Comparison of ENCODE assay signal across 26 cellular contexts in the genomic region with DNA sequence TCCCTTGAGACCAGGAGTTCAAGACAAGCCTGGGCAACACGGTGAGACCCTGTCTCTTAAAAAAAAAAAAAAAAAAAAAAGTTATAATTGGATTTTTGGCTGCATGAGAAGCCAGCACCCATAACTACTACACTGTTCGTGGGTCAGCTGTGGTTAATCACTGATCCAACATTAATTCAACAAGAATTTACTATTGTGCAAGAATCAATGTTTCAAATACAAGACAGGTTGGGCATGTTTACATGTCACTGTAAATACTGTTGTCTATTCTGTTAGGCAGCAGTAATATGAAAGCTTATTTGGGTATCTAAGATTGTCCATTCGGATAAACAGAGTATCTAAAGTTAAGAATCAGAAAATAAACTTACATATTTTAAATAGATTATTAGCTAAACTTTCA.
"Had no signal": no experiment of that assay in that cellular context is flagged by ENCODE, and none has a peak within 500 bp of the region (broad histone marks: within the 10 kb centered on the region; RNA-seq: fewer than 3 reads in every experiment).

No MANE protein-coding gene starts in this region.

- H3K4me1 ChIP-seq: colonic mucosa, heart right ventricle, left ventricle myocardium inferior, sigmoid colon, tibial nerve had no signal

- DNase-seq: activated CD4-positive, alpha-beta T cell treated with anti-CD3 and anti-CD28 coated beads, Interleukin-2, amount 50 U/mL, for 1 hour; activated CD4-positive, CD25-positive, alpha-beta regulatory T cell treated with anti-CD3 and anti-CD28 coated beads, Interleukin-2, amount 50 U/mL, for 72 hours; activated CD8-positive, alpha-beta memory T cell treated with anti-CD3 and anti-CD28 coated beads, Interleukin-2, amount 10 ng/mL, durations not matched to agents 7 days and 5 days; activated CD8-positive, alpha-beta T cell treated with anti-CD3 and anti-CD28 coated beads for 36 hours; activated naive CD4-positive, alpha-beta T cell; activated T-cell treated with anti-CD3 and anti-CD28 coated beads, Interleukin-2, amount 50 U/mL, for 48 hours; cerebellar nuclear complex; colonic mucosa; effector CD8-positive, alpha-beta T cell; foreskin melanocyte; heart right ventricle; kidney glomerular epithelial cell; left ventricle myocardium inferior; mammary epithelial cell; retina; sigmoid colon; stimulated activated CD4-positive, alpha-beta T cell treated with anti-CD3 and anti-CD28 coated beads, Interleukin-1b, Interleukin-23, amount 100 ng/mL, for 48 hours; stimulated activated naive B cell treated with anti-CD40 and anti-IgM and Interleukin-4, amounts not matched to agents 10 μg/mL and 1 μg/mL and 100 μg/mL, for 72 hours; stomach; T-helper 17 cell; T1000 had no signal

- FAIRE-seq: endometrium had no signal

- H3K9me3 ChIP-seq: colonic mucosa, heart right ventricle, left ventricle myocardium inferior, sigmoid colon, stomach, tibial nerve had no signal

- H3K36me3 ChIP-seq: colonic mucosa had no signal

- ATAC-seq: activated CD8-positive, alpha-beta memory T cell treated with anti-CD3 and anti-CD28 coated beads, Interleukin-2, amount 10 ng/mL, durations not matched to agents 7 days and 5 days; activated CD8-positive, alpha-beta T cell treated with anti-CD3 and anti-CD28 coated beads for 36 hours; activated naive CD4-positive, alpha-beta T cell treated with anti-CD3 and anti-CD28 coated beads, Interleukin-2, amount 50 U/mL, for 72 hours; heart right ventricle; stimulated activated naive B cell treated with anti-CD40 and anti-IgM and Interleukin-4, amounts not matched to agents 10 μg/mL and 1 μg/mL and 100 μg/mL, for 72 hours; T-helper 17 cell had no signal

- H3K4me2 ChIP-seq: smooth muscle cell had no signal

- H3K27me3 ChIP-seq: cardiac muscle cell, colonic mucosa, heart right ventricle, sigmoid colon, stomach, tibial nerve had no signal

- H3K27ac ChIP-seq: cardiac muscle cell, colonic mucosa, heart right ventricle, left ventricle myocardium inferior, sigmoid colon, stomach, tibial nerve had no signal

- H3K4me3 ChIP-seq: cardiac muscle cell, colonic mucosa, heart right ventricle, left ventricle myocardium inferior, sigmoid colon, smooth muscle cell, stomach, tibial nerve had no signal
